17 cellular contexts compared by ENCODE assay signal in the genomic region with DNA sequence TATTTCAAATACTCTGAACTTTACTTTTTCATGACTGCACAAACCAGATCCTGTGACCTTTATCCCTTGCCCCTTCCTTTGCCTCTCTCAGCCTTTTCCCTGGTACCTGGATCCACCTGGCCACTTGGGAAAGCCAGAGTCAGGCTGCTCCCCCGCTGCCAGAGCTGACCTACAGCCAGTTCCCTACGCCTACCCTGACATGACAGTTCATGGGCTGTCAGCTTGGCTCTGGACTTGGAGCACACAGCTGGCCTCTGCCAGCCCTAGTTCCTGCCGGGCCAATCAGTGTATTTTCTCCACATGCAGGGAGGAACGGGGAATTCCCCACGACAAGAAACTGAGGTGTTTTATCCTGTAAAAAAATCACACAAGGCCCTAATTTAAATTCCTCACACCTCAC.
"Had no signal": no experiment of that assay in that cellular context is flagged by ENCODE, and none has a peak within 500 bp of the region (broad histone marks: within the 10 kb centered on the region; RNA-seq: fewer than 3 reads in every experiment).

No MANE protein-coding gene starts in this region.

- H3K36me3 ChIP-seq: breast epithelium, spleen, thoracic aorta, upper lobe of left lung, WERI-Rb-1 had no signal

- H3K27me3 ChIP-seq: breast epithelium, spleen, upper lobe of left lung had no signal

- DNase-seq: activated naive CD4-positive, alpha-beta T cell; activated T-cell treated with anti-CD3 and anti-CD28 coated beads, Interleukin-2, amount 50 U/mL, for 1 hour; endodermal cell; immature natural killer cell; naive thymus-derived CD4-positive, alpha-beta T cell; occipital lobe; posterior cingulate gyrus; spleen; stimulated activated CD4-positive, alpha-beta T cell treated with anti-CD3 and anti-CD28 coated beads, Interleukin-4, amount 100 ng/mL, for 1 hour; stimulated activated naive CD4-positive, alpha-beta T cell; upper lobe of left lung; WERI-Rb-1 had no signal

- H3K27ac ChIP-seq: breast epithelium, coronary artery, SK-N-MC, spleen, thoracic aorta, upper lobe of left lung, WERI-Rb-1 had no signal

- H3K4me3 ChIP-seq: breast epithelium, coronary artery, lung, SK-N-MC, spleen, thoracic aorta, upper lobe of left lung had no signal

- H3K9me3 ChIP-seq: breast epithelium, spleen, thoracic aorta, upper lobe of left lung had no signal

- ATAC-seq: naive thymus-derived CD4-positive, alpha-beta T cell had no signal

- H3K4me1 ChIP-seq: breast epithelium, spleen, upper lobe of left lung had no signal
